17 cellular contexts compared by ENCODE assay signal in genomic region chr20:33282991-33283555, GRCh38. TPM values are rescaled to one million over a fixed set of nuclear protein-coding genes. Genes with fewer than 3 reads are reported as not detected.
"Had no signal": no experiment of that assay in that cellular context is flagged by ENCODE, and none has a peak within 500 bp of the region (broad histone marks: within the 10 kb centered on the region; RNA-seq: fewer than 3 reads in every experiment).

BPIFB1 (plus strand) TSS chr20:33283214; CDS start chr20:33286074, 2,860 bp downstream.

- ATAC-seq: activated T-helper 17 cell treated with anti-CD3 and anti-CD28 coated beads, Interleukin-2, amount 50 U/mL, for 72 hours; pancreas had no signal

- H3K36me3 ChIP-seq: esophagus squamous epithelium, pancreas, tibial artery had no signal

- DNase-seq: activated B cell treated with CpG ODN at 0.5 μM for 24 hours; activated CD4-positive, alpha-beta T cell treated with anti-CD3 and anti-CD28 coated beads, Interleukin-2, amount 10 ng/mL, durations not matched to agents 24 days and 14 days; activated CD8-positive, alpha-beta memory T cell treated with anti-CD3 and anti-CD28 coated beads for 24 hours; activated naive CD4-positive, alpha-beta T cell treated with anti-CD3 and anti-CD28 coated beads for 36 hours; esophagus squamous epithelium; foreskin fibroblast; head of caudate nucleus; pancreas; tibial artery had no signal

- H3K27me3 ChIP-seq: pancreas had no signal

- H3K36me3 Mint-ChIP-seq: memory B cell had no signal

- H3K4me3 Mint-ChIP-seq: activated B cell treated with CpG ODN at 0.5 μM for 24 hours; activated CD4-positive, alpha-beta T cell treated with anti-CD3 and anti-CD28 coated beads, Interleukin-2, amount 10 ng/mL, durations not matched to agents 24 days and 14 days; activated naive CD4-positive, alpha-beta T cell treated with anti-CD3 and anti-CD28 coated beads for 36 hours; activated T-helper 17 cell treated with anti-CD3 and anti-CD28 coated beads, Interleukin-2, amount 50 U/mL, for 72 hours; memory B cell; T-helper 1 cell treated with Interleukin-12 subunit alpha and Interleukin-12 subunit beta and Interleukin-4 antibody, amounts not matched to agents 30 μg/mL and 1 μg/mL, for 36 hours had no signal

- FAIRE-seq: astrocyte, colon, pancreas had no signal

- H3K27ac ChIP-seq: esophagus squamous epithelium, pancreas, skin epidermis, tibial artery had no signal

- H3K27ac Mint-ChIP-seq: activated B cell treated with CpG ODN at 0.5 μM for 24 hours; activated CD4-positive, alpha-beta T cell treated with anti-CD3 and anti-CD28 coated beads, Interleukin-2, amount 10 ng/mL, durations not matched to agents 24 days and 14 days; activated naive CD4-positive, alpha-beta T cell treated with anti-CD3 and anti-CD28 coated beads for 36 hours; activated T-helper 17 cell treated with anti-CD3 and anti-CD28 coated beads, Interleukin-2, amount 50 U/mL, for 72 hours; memory B cell; T-helper 1 cell treated with Interleukin-12 subunit alpha and Interleukin-12 subunit beta and Interleukin-4 antibody, amounts not matched to agents 30 μg/mL and 1 μg/mL, for 36 hours had no signal

- H3K4me1 ChIP-seq: esophagus squamous epithelium, pancreas, tibial artery had no signal

- H3K4me1 Mint-ChIP-seq: activated B cell treated with CpG ODN at 0.5 μM for 24 hours; activated CD4-positive, alpha-beta T cell treated with anti-CD3 and anti-CD28 coated beads, Interleukin-2, amount 10 ng/mL, durations not matched to agents 24 days and 14 days; activated T-helper 17 cell treated with anti-CD3 and anti-CD28 coated beads, Interleukin-2, amount 50 U/mL, for 72 hours; memory B cell had no signal

- H3K9me3 ChIP-seq: esophagus squamous epithelium, pancreas, tibial artery had no signal

- H3K9me3 Mint-ChIP-seq: activated B cell treated with CpG ODN at 0.5 μM for 24 hours; activated CD4-positive, alpha-beta T cell treated with anti-CD3 and anti-CD28 coated beads, Interleukin-2, amount 10 ng/mL, durations not matched to agents 24 days and 14 days; activated naive CD4-positive, alpha-beta T cell treated with anti-CD3 and anti-CD28 coated beads for 36 hours; activated T-helper 17 cell treated with anti-CD3 and anti-CD28 coated beads, Interleukin-2, amount 50 U/mL, for 72 hours; memory B cell; T-helper 1 cell treated with Interleukin-12 subunit alpha and Interleukin-12 subunit beta and Interleukin-4 antibody, amounts not matched to agents 30 μg/mL and 1 μg/mL, for 36 hours had no signal

- H3K4me3 ChIP-seq: esophagus squamous epithelium, pancreas, skin epidermis, tibial artery had no signal

RNA-seq across cellular contexts. Expression of gene BPIFB1, which starts in this region (rescaled TPM):
- total RNA-seq: activated B cell treated with CpG ODN at 0.5 μM for 24 hours; activated CD4-positive, alpha-beta T cell treated with anti-CD3 and anti-CD28 coated beads, Interleukin-2, amount 10 ng/mL, durations not matched to agents 24 days and 14 days; activated naive CD4-positive, alpha-beta T cell treated with anti-CD3 and anti-CD28 coated beads for 36 hours; activated T-helper 17 cell treated with anti-CD3 and anti-CD28 coated beads, Interleukin-2, amount 50 U/mL, for 72 hours; astrocyte; cardiac septum had no signal
- polyA plus RNA-seq: neural cell had no signal
